24 cellular contexts compared by ENCODE assay signal in the genomic region with DNA sequence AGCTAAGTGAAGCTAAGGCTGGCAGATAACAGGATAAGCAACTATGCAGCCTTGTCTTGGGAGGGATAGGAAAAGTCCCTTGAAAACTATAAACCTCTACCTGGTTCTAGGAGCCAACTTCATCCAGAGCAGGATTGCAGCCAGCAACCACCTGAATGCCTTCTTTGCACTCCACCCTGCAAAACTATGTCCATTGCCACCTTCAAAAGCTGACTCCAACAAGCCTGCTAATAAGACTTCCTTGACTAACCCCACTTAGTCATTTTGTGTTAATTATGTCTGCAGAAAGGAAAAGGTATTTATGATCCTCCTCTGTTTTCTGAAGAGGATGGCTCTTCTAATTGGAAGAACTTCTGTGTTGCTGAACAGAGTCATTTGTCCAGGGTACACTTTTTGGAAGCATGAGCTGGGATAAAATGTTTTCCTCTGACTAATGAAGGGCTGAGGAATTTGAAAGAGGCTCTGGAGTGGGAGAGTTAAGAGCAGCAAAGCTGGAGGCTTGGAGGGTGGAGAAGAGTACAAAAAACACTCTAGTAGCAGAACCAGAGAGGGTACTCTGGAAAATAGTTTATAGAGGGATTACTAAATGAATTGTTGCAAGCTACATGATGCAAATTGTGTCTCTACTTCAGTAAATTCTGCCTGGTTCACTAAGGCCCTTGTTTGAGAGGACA. TPM values are rescaled to one million over a fixed set of nuclear protein-coding genes. Genes with fewer than 3 reads are reported as not detected.
"Had no signal": no experiment of that assay in that cellular context is flagged by ENCODE, and none has a peak within 500 bp of the region (broad histone marks: within the 10 kb centered on the region; RNA-seq: fewer than 3 reads in every experiment).

No MANE protein-coding gene starts in this region.

- ATAC-seq: activated CD8-positive, alpha-beta memory T cell treated with anti-CD3 and anti-CD28 coated beads, Interleukin-2, amount 10 ng/mL, durations not matched to agents 7 days and 5 days; gastrocnemius medialis; heart left ventricle; WTC11 had no signal

- H3K9me3 ChIP-seq: colonic mucosa, gastrocnemius medialis, heart left ventricle, tibial artery had no signal

- H3K27me3 Mint-ChIP-seq: activated CD4-positive, alpha-beta memory T cell treated with anti-CD3 and anti-CD28 coated beads for 36 hours had no signal

- H3K4me3 Mint-ChIP-seq: activated CD4-positive, alpha-beta memory T cell treated with anti-CD3 and anti-CD28 coated beads for 36 hours; activated CD8-positive, alpha-beta memory T cell treated with anti-CD3 and anti-CD28 coated beads, Interleukin-2, amount 10 ng/mL, durations not matched to agents 7 days and 5 days; activated naive CD4-positive, alpha-beta T cell treated with anti-CD3 and anti-CD28 coated beads, Interleukin-2, amount 10 ng/mL, durations not matched to agents 7 days and 5 days; central memory CD8-positive, alpha-beta T cell; nephron progenitor cell; WTC11 had no signal

- H3K27me3 ChIP-seq: colonic mucosa, gastrocnemius medialis had no signal

- DNase-seq: activated CD4-positive, alpha-beta memory T cell treated with anti-CD3 and anti-CD28 coated beads for 36 hours; activated CD4-positive, alpha-beta T cell treated with anti-CD3 and anti-CD28 coated beads for 4 hours; activated CD8-positive, alpha-beta memory T cell treated with anti-CD3 and anti-CD28 coated beads, Interleukin-2, amount 10 ng/mL, durations not matched to agents 7 days and 5 days; activated naive CD4-positive, alpha-beta T cell treated with anti-CD3 and anti-CD28 coated beads, Interleukin-2, amount 10 ng/mL, durations not matched to agents 7 days and 5 days; aorta; brain microvascular endothelial cell; colonic mucosa; erythroblast; gastrocnemius medialis; heart left ventricle; mammary epithelial cell; nephron progenitor cell; occipital lobe; posterior cingulate gyrus; retina; stimulated activated CD4-positive, alpha-beta T cell treated with anti-CD3 and anti-CD28 coated beads, Interleukin-12 subunit alpha, Interleukin-12 subunit beta, amount 100 ng/mL, for 4 hours; stimulated activated CD4-positive, alpha-beta T cell treated with anti-CD3 and anti-CD28 coated beads, Interleukin-2, amount 100 ng/mL, for 24 hours; stimulated activated naive CD4-positive, alpha-beta T cell treated with Interleukin-2 at 50 U/mL for 16 hours; tibial artery had no signal

- H3K27ac Mint-ChIP-seq: activated CD4-positive, alpha-beta memory T cell treated with anti-CD3 and anti-CD28 coated beads for 36 hours; activated CD8-positive, alpha-beta memory T cell treated with anti-CD3 and anti-CD28 coated beads, Interleukin-2, amount 10 ng/mL, durations not matched to agents 7 days and 5 days; activated naive CD4-positive, alpha-beta T cell treated with anti-CD3 and anti-CD28 coated beads, Interleukin-2, amount 10 ng/mL, durations not matched to agents 7 days and 5 days; nephron progenitor cell; WTC11 had no signal

- H3K4me1 Mint-ChIP-seq: activated CD8-positive, alpha-beta memory T cell treated with anti-CD3 and anti-CD28 coated beads, Interleukin-2, amount 10 ng/mL, durations not matched to agents 7 days and 5 days; activated naive CD4-positive, alpha-beta T cell treated with anti-CD3 and anti-CD28 coated beads, Interleukin-2, amount 10 ng/mL, durations not matched to agents 7 days and 5 days; central memory CD8-positive, alpha-beta T cell; WTC11 had no signal

- H3K4me1 ChIP-seq: colonic mucosa, gastrocnemius medialis, heart left ventricle, tibial artery had no signal

- H3K27ac ChIP-seq: brain microvascular endothelial cell, colonic mucosa, gastrocnemius medialis, heart left ventricle, SK-N-MC, tibial artery had no signal

- H3K4me3 ChIP-seq: colonic mucosa, gastrocnemius medialis, heart left ventricle, SK-N-MC, tibial artery had no signal

- FAIRE-seq: TTC549 had no signal

- H3K36me3 Mint-ChIP-seq: activated CD4-positive, alpha-beta memory T cell treated with anti-CD3 and anti-CD28 coated beads for 36 hours; activated CD8-positive, alpha-beta memory T cell treated with anti-CD3 and anti-CD28 coated beads, Interleukin-2, amount 10 ng/mL, durations not matched to agents 7 days and 5 days; activated naive CD4-positive, alpha-beta T cell treated with anti-CD3 and anti-CD28 coated beads, Interleukin-2, amount 10 ng/mL, durations not matched to agents 7 days and 5 days; WTC11 had no signal

- H3K36me3 ChIP-seq: brain microvascular endothelial cell, colonic mucosa, gastrocnemius medialis, heart left ventricle, tibial artery had no signal

- H3K9me3 Mint-ChIP-seq: activated CD4-positive, alpha-beta memory T cell treated with anti-CD3 and anti-CD28 coated beads for 36 hours; activated naive CD4-positive, alpha-beta T cell treated with anti-CD3 and anti-CD28 coated beads, Interleukin-2, amount 10 ng/mL, durations not matched to agents 7 days and 5 days; central memory CD8-positive, alpha-beta T cell; nephron progenitor cell; WTC11 had no signal

RNA-seq across cellular contexts. Expression of a gene that starts 9.6 kb away (rescaled TPM):
- total RNA-seq: mammary epithelial cell, myocyte had no signal
